Comparison of ENCODE assay signal across 17 cellular contexts in the genomic region with DNA sequence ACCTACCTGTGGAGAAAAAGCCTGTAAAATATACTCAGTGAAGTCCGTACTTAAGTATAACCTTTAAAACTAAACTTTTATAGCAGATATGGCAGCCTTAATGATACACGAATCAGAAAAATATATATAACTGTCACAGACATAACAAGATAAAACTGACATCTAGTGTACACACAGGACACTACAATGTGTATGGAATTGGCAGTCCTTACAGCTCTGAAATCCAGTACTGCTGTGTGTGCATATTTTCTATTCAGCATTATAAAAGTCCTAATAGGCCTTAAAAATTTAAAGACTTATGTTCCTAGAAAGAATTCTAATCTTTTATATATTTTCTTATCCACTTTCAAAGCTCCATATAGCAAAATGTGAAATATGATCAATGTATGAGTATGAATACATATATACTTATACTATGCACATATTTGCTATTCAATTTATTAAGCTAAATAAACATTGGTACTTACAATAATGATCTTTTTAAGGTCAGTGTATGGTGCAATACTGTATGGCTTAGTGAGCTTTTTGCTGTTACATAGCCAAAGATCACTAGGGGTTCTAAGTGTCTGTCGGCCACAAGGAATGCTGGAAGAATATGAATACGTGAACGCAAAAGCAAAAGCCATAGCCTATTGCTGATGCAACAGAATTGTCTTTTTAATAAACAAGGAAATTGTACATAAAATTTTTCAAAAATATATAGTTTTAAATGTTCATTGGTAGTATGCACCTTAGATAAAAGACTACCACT.
DNase-seq lines count a peak whose midpoint lies in the region; TF ChIP-seq lines count a peak whose summit lies in the region.
"Had no signal": no experiment of that assay in that cellular context is flagged by ENCODE, and none has a peak within 500 bp of the region (broad histone marks: within the 10 kb centered on the region; RNA-seq: fewer than 3 reads in every experiment).

No MANE protein-coding gene starts in this region.

- no peak overlapping the region for H3K4me3 Mint-ChIP-seq in HFFc6
- no peak overlapping the region for H3K4me3 Mint-ChIP-seq in neural progenitor cell
- H3K4me3 Mint-ChIP-seq: CD8-positive, alpha-beta memory T cell; IgD-negative memory B cell had no signal

- H3K27me3 ChIP-seq in OCI-LY1 (ENCODE audit: insufficient read depth, low read length) (no peaks in the 10 kb centered on the region), neural progenitor cell (no peaks in the 10 kb centered on the region)
- H3K27me3 ChIP-seq: BLaER1, SJSA1 had no signal

- H3K9ac ChIP-seq in OCI-LY1 (ENCODE audit: low read length) (no peak overlapping the region), neural progenitor cell (no peak overlapping the region)
- H3K9ac ChIP-seq: BLaER1 had no signal

- H3K36me3 ChIP-seq in OCI-LY1 (ENCODE audit: insufficient read depth, low read length) (peaks cover 21% of the 10 kb centered on the region; the same call in 1 of the 2 replicates), neural progenitor cell (peaks cover 11% of the 10 kb centered on the region)

- H3K27ac Mint-ChIP-seq in HFFc6, result no peak overlapping the region
- H3K27ac Mint-ChIP-seq in neural progenitor cell, result no peak overlapping the region
- H3K27ac Mint-ChIP-seq: CD8-positive, alpha-beta memory T cell; IgD-negative memory B cell had no signal

- no peak overlapping the region for H2AFZ ChIP-seq in OCI-LY1 (ENCODE audit: low read length)
- H2AFZ ChIP-seq in neural progenitor cell (replicated peaks), result no peak overlapping the region

- no peak overlapping the region for H3K4me3 ChIP-seq in OCI-LY1 (ENCODE audit: low read depth, low read length, poor library complexity, severe bottlenecking)
- no peak overlapping the region for H3K4me3 ChIP-seq in neural progenitor cell
- H3K4me3 ChIP-seq: BLaER1, SJSA1 had no signal

- peak; percentile 38 for DNase-seq in DMS53 (lab: John Stamatoyannopoulos, UW)
- DNase-seq in DMS53 treated with DMSO at 0.1 percent for 48 hours (lab: John Stamatoyannopoulos, UW; ENCODE audit: unreplicated experiment), result no peak
- peak; percentile 70 for DNase-seq in iris pigment epithelial cell (ENCODE audit: low read depth)
- DNase-seq in HFFc6, result no peak
- no peak for DNase-seq in neural progenitor cell (ENCODE audit: low spot score)
- DNase-seq in NCI-H187 (lab: John Stamatoyannopoulos, UW), result no peak
- DNase-seq: CD8-positive, alpha-beta memory T cell; MV-4-11; NCI-H1436; NCI-H2081 treated with DMSO at 0.1 percent for 48 hours; NCI-H510A had no signal

- 0 out of 2 replicates have a peak, but pooled peaks cover 4% of the 10 kb centered on the region for H3F3A ChIP-seq in OCI-LY1 (ENCODE audit: insufficient read depth, low read length)
- H3F3A ChIP-seq in neural progenitor cell (ENCODE audit: low read depth), result no peaks in the 10 kb centered on the region

- H3K27me3 Mint-ChIP-seq in HFFc6 (ENCODE audit: insufficient read depth) (no peaks in the 10 kb centered on the region; the same call in none of the 2 replicates), neural progenitor cell (ENCODE audit: insufficient read depth, low read depth) (no peaks in the 10 kb centered on the region)
- H3K27me3 Mint-ChIP-seq: CD8-positive, alpha-beta memory T cell; IgD-negative memory B cell had no signal

- H3K9me3 ChIP-seq in OCI-LY1 (ENCODE audit: low read length) (no peaks in the 10 kb centered on the region), neural progenitor cell (ENCODE audit: low read depth) (no peaks in the 10 kb centered on the region)
- H3K9me3 ChIP-seq: BLaER1, SJSA1 had no signal

- H3K9me3 Mint-ChIP-seq in HFFc6 (no peaks in the 10 kb centered on the region), neural progenitor cell (no peaks in the 10 kb centered on the region)
- H3K9me3 Mint-ChIP-seq: CD8-positive, alpha-beta memory T cell; IgD-negative memory B cell had no signal

- peak; percentile 9; the same call in 1 of the 2 replicates for TF ChIP-seq CTCF in OCI-LY1 (IDR thresholded peaks at IDR 0.05; ENCODE audit: low read length)
- TF ChIP-seq CTCF in VCaP (conservative IDR thresholded peaks at IDR 0.05), result peak; percentile 27; the same call in 1 of the 2 replicates
- TF ChIP-seq CTCF in HFFc6 (IDR thresholded peaks at IDR 0.05), result no peak
- no peak for TF ChIP-seq CTCF in neural progenitor cell (IDR thresholded peaks at IDR 0.05)

- H3K27ac ChIP-seq in OCI-LY1 (ENCODE audit: low read depth, low read length, poor library complexity, severe bottlenecking) (no peak overlapping the region), VCaP (no peak overlapping the region), neural progenitor cell (no peak overlapping the region)
- H3K27ac ChIP-seq: 22Rv1, BLaER1, SJSA1 had no signal

- H3K36me3 Mint-ChIP-seq in HFFc6 (ENCODE audit: low read depth), result peaks cover 35% of the 10 kb centered on the region
- peaks cover 10% of the 10 kb centered on the region for H3K36me3 Mint-ChIP-seq in neural progenitor cell

- H3K4me1 ChIP-seq in OCI-LY1 (ENCODE audit: insufficient read depth, low read length, severe bottlenecking) (peaks cover 8% of the 10 kb centered on the region), neural progenitor cell (no peaks in the 10 kb centered on the region)
- H3K4me1 ChIP-seq: BLaER1, SJSA1 had no signal

- H3K4me2 ChIP-seq in OCI-LY1 (ENCODE audit: low read length) (no peak overlapping the region), neural progenitor cell (no peak overlapping the region)
- H3K4me2 ChIP-seq: BLaER1 had no signal

- H3K4me1 Mint-ChIP-seq in HFFc6 (ENCODE audit: low read depth) (peaks cover 19% of the 10 kb centered on the region), neural progenitor cell (peaks cover 5% of the 10 kb centered on the region)

- H3K79me2 ChIP-seq in OCI-LY1 (ENCODE audit: insufficient read depth, low read length) (no peaks in the 10 kb centered on the region), neural progenitor cell (ENCODE audit: low read depth) (no peaks in the 10 kb centered on the region)

- H4K20me1 ChIP-seq in OCI-LY1 (ENCODE audit: insufficient read depth, low read length), result no peaks in the 10 kb centered on the region
- H4K20me1 ChIP-seq in neural progenitor cell (ENCODE audit: low read depth), result no peaks in the 10 kb centered on the region
- H4K20me1 ChIP-seq: BLaER1 had no signal

- no peaks in the 10 kb centered on the region for H3K9me2 ChIP-seq in OCI-LY1 (ENCODE audit: low read depth, low read length)

Comparison
In these comparisons a context has a peak if more than half of its experiments do, and no peak if none do; other contexts are left out.
1. DNase-seq: peak in DMS53 (single experiment) and iris pigment epithelial cell (single experiment); none in DMS53 treated with DMSO at 0.1 percent for 48 hours (single experiment), HFFc6 (single experiment), neural progenitor cell (single experiment) and NCI-H187 (0 of 2).
2. CTCF ChIP-seq: peak in OCI-LY1 (single experiment) and VCaP (single experiment); none in HFFc6 (single experiment) and neural progenitor cell (single experiment).